ENCODE assay signal across 8 cellular contexts in the genomic region with DNA sequence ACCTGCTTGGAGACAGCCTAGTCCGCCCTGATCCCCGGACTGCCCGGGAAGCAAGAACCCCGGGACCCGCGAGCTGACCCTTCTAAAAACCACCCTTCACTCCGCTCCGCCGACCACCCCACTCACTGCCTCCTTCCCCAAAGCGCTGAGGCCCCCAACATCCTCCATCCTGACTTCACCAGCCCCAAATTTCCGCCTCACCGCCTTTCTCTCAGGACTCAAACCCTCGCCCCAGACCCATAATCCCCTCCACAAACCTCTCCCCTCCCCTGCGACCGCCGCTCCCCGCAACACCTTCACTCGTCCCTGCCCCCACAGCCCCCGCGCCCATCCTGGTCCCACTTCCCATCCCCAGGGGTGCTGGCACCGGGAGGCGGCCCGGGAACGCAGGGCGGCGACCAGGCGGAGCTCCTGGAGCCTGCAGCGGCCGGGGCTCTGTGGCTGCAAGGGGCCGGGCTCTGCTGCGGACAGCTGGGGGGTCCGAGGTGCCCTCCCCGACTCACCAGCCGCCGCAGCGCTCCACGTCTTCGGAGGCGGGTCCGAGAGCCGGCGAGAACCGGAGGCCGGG. TPM values are rescaled to one million over a fixed set of nuclear protein-coding genes. Genes with fewer than 3 reads are reported as not detected.
DNase-seq lines count a peak whose midpoint lies in the region; ATAC-seq and TF ChIP-seq lines count a peak whose summit lies in the region.

No MANE protein-coding gene starts in this region.

- H3K9me3 ChIP-seq in BE2C (no peaks in the 10 kb centered on the region), HCT116 (ENCODE audit: control insufficient read depth in 1 of 2, insufficient read depth in 1 of 2, low read depth in 1 of 2, low read length in 2 of 2) (no peaks in the 10 kb centered on the region)

- peak overlapping the region; percentile 83 for H3K9ac ChIP-seq in HCT116 (ENCODE audit: low read length)

- BruUV-seq in HCT116 (replicated peaks; lab: Mats Ljungman, UMichigan): no TSS peak

- DNase-seq in BE2C (peak; percentile 5), HCT116 (ENCODE audit: low read depth, low spot score) (no peak), left ventricle myocardium superior (no peak), putamen (ENCODE audit: low spot score) (peak; percentile 15)
- DNase-seq in activated CD8-positive, alpha-beta T cell treated with anti-CD3 and anti-CD28 coated beads, Interleukin-2, amount 10 ng/mL, durations not matched to agents 7 days and 5 days: no peak
- no peak for DNase-seq in stimulated activated CD4-positive, alpha-beta T cell treated with anti-CD3 and anti-CD28 coated beads, Interleukin-4, amount 100 ng/mL, for 4 hours

- no peak for TF ChIP-seq RAD21 in HCT116 (IDR thresholded peaks at IDR 0.05; ENCODE audit: low read depth)

- H3K27me3 ChIP-seq in BE2C (no peaks in the 10 kb centered on the region), HCT116 (ENCODE audit: insufficient read depth, low read length) (no peaks in the 10 kb centered on the region)

- CTCF ChIA-PET in HCT116 (lab: Charles Lee): interaction anchor here (0.9 kb wide), 2 partner anchors 17 to 61 kb away, joined by 3 read pairs; no protein-coding TSS in a partner anchor
- CTCF ChIA-PET in activated CD8-positive, alpha-beta T cell treated with anti-CD3 and anti-CD28 coated beads, Interleukin-2, amount 10 ng/mL, durations not matched to agents 7 days and 5 days (lab: Charles Lee): interaction anchor here (0.7 to 1.5 kb wide), 3 partner anchors 14 to 61 kb away, joined by 3 read pairs; no protein-coding TSS in a partner anchor

- peak overlapping the region; percentile 80 for H3K27ac Mint-ChIP-seq in activated CD8-positive, alpha-beta T cell treated with anti-CD3 and anti-CD28 coated beads, Interleukin-2, amount 10 ng/mL, durations not matched to agents 7 days and 5 days

- no peak overlapping the region for H2AFZ ChIP-seq in HCT116 (ENCODE audit: low read depth, low read length, poor library complexity, severe bottlenecking)

- H3K36me3 ChIP-seq in BE2C (no peaks in the 10 kb centered on the region), HCT116 (ENCODE audit: control insufficient read depth in 1 of 2, insufficient read depth in 2 of 2, low read length in 2 of 2) (no peaks in the 10 kb centered on the region)

- no peaks in the 10 kb centered on the region for H4K20me1 ChIP-seq in HCT116 (ENCODE audit: insufficient read depth)

- no peaks in the 10 kb centered on the region for H3K9me3 Mint-ChIP-seq in activated CD8-positive, alpha-beta T cell treated with anti-CD3 and anti-CD28 coated beads, Interleukin-2, amount 10 ng/mL, durations not matched to agents 7 days and 5 days (ENCODE audit: insufficient read depth)

- peak overlapping the region; percentile 71 for H3K4me2 ChIP-seq in HCT116 (ENCODE audit: low read length)

- H3K36me3 Mint-ChIP-seq in activated CD8-positive, alpha-beta T cell treated with anti-CD3 and anti-CD28 coated beads, Interleukin-2, amount 10 ng/mL, durations not matched to agents 7 days and 5 days (ENCODE audit: low read depth): no peaks in the 10 kb centered on the region

- TF ChIP-seq POLR2A in HCT116 (IDR thresholded peaks at IDR 0.05; ENCODE audit: borderline replicate concordance, extremely low read depth, insufficient read depth, insufficient read length): no peak

- peak overlapping the region; percentile 41; the same call in 1 of the 2 replicates for H3K27ac ChIP-seq in HCT116 (ENCODE audit: low read depth, low read length)

- peak overlapping the region; percentile 86 for H3K4me3 Mint-ChIP-seq in activated CD8-positive, alpha-beta T cell treated with anti-CD3 and anti-CD28 coated beads, Interleukin-2, amount 10 ng/mL, durations not matched to agents 7 days and 5 days

- POLR2A ChIA-PET in HCT116 (lab: Charles Lee): interaction anchor here (0.7 to 1.3 kb wide), 5 partner anchors 9 to 122 kb away, joined by 3 to 7 read pairs (median 4); no protein-coding TSS in a partner anchor
- POLR2A ChIA-PET in activated CD8-positive, alpha-beta T cell treated with anti-CD3 and anti-CD28 coated beads, Interleukin-2, amount 10 ng/mL, durations not matched to agents 7 days and 5 days (lab: Charles Lee): interaction anchor here (0.7 kb wide), 1 partner anchor 10 kb away, joined by 3 read pairs; no protein-coding TSS in a partner anchor

- no peaks in the 10 kb centered on the region for H3K9me2 ChIP-seq in HCT116 (ENCODE audit: insufficient read depth)

- H3K4me1 ChIP-seq in BE2C (no peaks in the 10 kb centered on the region), HCT116 (ENCODE audit: control insufficient read depth in 1 of 2, insufficient read depth in 2 of 2, low read length in 2 of 2) (peaks cover 2 to 13% of the 10 kb centered on the region in 2 experiments; a peak in 3 of 4 replicates)

- ATAC-seq in HCT116 (peak; percentile 41; the same call in 1 of the 2 replicates), left ventricle myocardium superior (peak; percentile 2), GM18498 (IDR thresholded peaks at IDR 0.05; ENCODE audit: unreplicated experiment) (no peak), HG03432 (IDR thresholded peaks at IDR 0.05; ENCODE audit: unreplicated experiment) (no peak)
- ATAC-seq in activated CD8-positive, alpha-beta T cell treated with anti-CD3 and anti-CD28 coated beads, Interleukin-2, amount 10 ng/mL, durations not matched to agents 7 days and 5 days: no peak

- no peaks in the 10 kb centered on the region for H3K79me2 ChIP-seq in HCT116 (ENCODE audit: insufficient read depth, low read length)

- TF ChIP-seq CTCF in BE2C (IDR thresholded peaks at IDR 0.05; ENCODE audit: low read depth, low read length) (no peak), HCT116 (IDR thresholded peaks at IDR 0.05 in 2 of 3, conservative IDR thresholded peaks at IDR 0.05 in 1 of 3; ENCODE audit: borderline replicate concordance in 1 of 3, insufficient read depth in 1 of 3, low read depth in 2 of 3, low read length in 2 of 3) (no peak)

- peaks cover 17% of the 10 kb centered on the region for H3K4me1 Mint-ChIP-seq in activated CD8-positive, alpha-beta T cell treated with anti-CD3 and anti-CD28 coated beads, Interleukin-2, amount 10 ng/mL, durations not matched to agents 7 days and 5 days (ENCODE audit: low read depth)

- H3K4me3 ChIP-seq in BE2C (ENCODE audit: low read depth, low read length): peak overlapping the region; percentile 65
- H3K4me3 ChIP-seq in HCT116 (replicated peaks in 1 of 2; ENCODE audit: low read depth in 1 of 2, low read length in 2 of 2): peak overlapping the region; percentile 73 to 90

- peaks cover 3% of the 10 kb centered on the region for H3K27me3 Mint-ChIP-seq in activated CD8-positive, alpha-beta T cell treated with anti-CD3 and anti-CD28 coated beads, Interleukin-2, amount 10 ng/mL, durations not matched to agents 7 days and 5 days (ENCODE audit: low read depth)

- intact Hi-C loops in HCT116 (cut with micrococcal nuclease): no loop called here
- intact Hi-C loops in left ventricle myocardium superior (cut with micrococcal nuclease): no loop called here

- RAD21 ChIA-PET in HCT116 (lab: Charles Lee; ENCODE audit: low non-redundant PET in 1 of 2, low total read pairs in 2 of 2, uncharacterized antibody in 2 of 2, unreplicated experiment in 2 of 2): interaction anchor here in 1 of 2 experiments (0.7 kb wide), 1 partner anchor 71 kb away, joined by 3 read pairs; no protein-coding TSS in a partner anchor

TF ChIP-seq in HCT116, 20 proteins besides CTCF, POLR2A, EP300 and RAD21:
- TF ChIP-seq ZFX (IDR thresholded peaks at IDR 0.05) (0 out of 2 replicates have a peak, but pooled peaks have one; percentile 17), CEBPB (IDR thresholded peaks at IDR 0.05; ENCODE audit: low read depth) (no peak)

RNA-seq across cellular contexts. Expression of gene ANO10, which starts 0.3 kb away (rescaled TPM):
- polyA plus RNA-seq in BE2C (2012; ENCODE audit: insufficient read depth, insufficient read length, low read depth): 14.0 TPM
- total RNA-seq in HCT116 (2021; ENCODE audit: unreplicated experiment) (13.3 TPM), left ventricle myocardium superior (10.5 TPM)
- 6.7 and 8.3 TPM in 2 replicates for polyA plus RNA-seq in HCT116 (2012)
- 10 to 100 TPM in 1 of 2 experiments, 1 to 10 TPM in 1; 9.5 to 12.9 TPM for total RNA-seq in activated CD8-positive, alpha-beta T cell treated with anti-CD3 and anti-CD28 coated beads, Interleukin-2, amount 10 ng/mL, durations not matched to agents 7 days and 5 days

Comparison
In these comparisons a context has a peak if more than half of its experiments do, and no peak if none do; other contexts are left out.
1. DNase-seq: peak in BE2C (single experiment) and putamen (single experiment); none in HCT116 (single experiment), activated CD8-positive, alpha-beta T cell treated with anti-CD3 and anti-CD28 coated beads, Interleukin-2, amount 10 ng/mL, durations not matched to agents 7 days and 5 days (single experiment), left ventricle myocardium superior (single experiment) and stimulated activated CD4-positive, alpha-beta T cell treated with anti-CD3 and anti-CD28 coated beads, Interleukin-4, amount 100 ng/mL, for 4 hours (0 of 2).
2. ATAC-seq: peak in HCT116 (single experiment) and left ventricle myocardium superior (single experiment); none in activated CD8-positive, alpha-beta T cell treated with anti-CD3 and anti-CD28 coated beads, Interleukin-2, amount 10 ng/mL, durations not matched to agents 7 days and 5 days (single experiment), GM18498 (single experiment) and HG03432 (single experiment).